Comparison of ENCODE assay signal across 17 cellular contexts in the genomic region with DNA sequence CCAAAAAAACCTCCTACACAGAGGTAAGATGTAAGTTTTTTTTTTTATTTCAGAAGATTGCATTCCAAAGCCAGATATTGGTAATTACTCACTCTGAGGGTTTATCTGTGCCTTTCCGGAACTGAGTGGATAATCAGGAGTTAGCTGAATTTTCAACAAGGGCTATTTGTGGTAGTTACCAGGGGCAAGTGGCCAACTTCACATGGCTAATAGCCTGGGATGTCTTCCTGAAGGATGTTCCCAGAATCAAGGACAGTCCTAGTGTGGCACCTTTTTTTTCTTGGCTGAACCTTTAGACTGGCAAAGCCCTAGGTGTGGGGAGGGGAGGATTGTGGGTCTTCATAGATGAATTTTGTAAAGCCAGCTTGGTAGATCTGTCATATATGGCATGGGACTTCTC. TPM values are rescaled to one million over a fixed set of nuclear protein-coding genes. Genes with fewer than 3 reads are reported as not detected.
DNase-seq lines count a peak whose midpoint lies in the region; ATAC-seq and TF ChIP-seq lines count a peak whose summit lies in the region.
"Had no signal": no experiment of that assay in that cellular context is flagged by ENCODE, and none has a peak within 500 bp of the region (broad histone marks: within the 10 kb centered on the region; RNA-seq: fewer than 3 reads in every experiment).

No MANE protein-coding gene starts in this region.

- H3K4me3 ChIP-seq in CD4-positive, CD25-positive, alpha-beta regulatory T cell (ENCODE audit: low read depth, low read length) = peak overlapping the region; percentile 9
- H3K4me3 ChIP-seq in mesendoderm (ENCODE audit: low read length) = no peak overlapping the region
- H3K4me3 ChIP-seq: pancreas, SK-N-MC, skin epidermis had no signal

- no peak overlapping the region for H3K4ac ChIP-seq in mesendoderm (ENCODE audit: low read depth, low read length)

- H3K4me3 Mint-ChIP-seq in activated CD4-positive, alpha-beta T cell treated with anti-CD3 and anti-CD28 coated beads, Interleukin-2, amount 10 ng/mL, durations not matched to agents 24 days and 14 days = peak overlapping the region; percentile 40
- peak overlapping the region in 2 of 4 donors; percentile 50 to 59 for H3K4me3 Mint-ChIP-seq in CD4-positive, CD25-positive, alpha-beta regulatory T cell
- H3K4me3 Mint-ChIP-seq in immature natural killer cell = peak overlapping the region in 1 of 5 donors; percentile 10
- H3K4me3 Mint-ChIP-seq: type B pancreatic cell had no signal

- H3K27ac ChIP-seq in CD4-positive, CD25-positive, alpha-beta regulatory T cell (ENCODE audit: insufficient read depth, low read length, poor library complexity, severe bottlenecking) = peak overlapping the region; percentile 80
- H3K27ac ChIP-seq in RWPE1 = 0 out of 2 replicates have a peak overlapping the region, but pooled peaks have one; percentile 16
- no peak overlapping the region for H3K27ac ChIP-seq in mesendoderm (ENCODE audit: low read depth, low read length)
- H3K27ac ChIP-seq: pancreas, SK-N-MC had no signal

- peaks cover 2% of the 10 kb centered on the region for H3K79me1 ChIP-seq in mesendoderm (ENCODE audit: low read length)

- H3K36me3 ChIP-seq in CD4-positive, CD25-positive, alpha-beta regulatory T cell (ENCODE audit: control insufficient read depth, insufficient read depth, low read length) = no peaks in the 10 kb centered on the region
- no peaks in the 10 kb centered on the region for H3K36me3 ChIP-seq in mesendoderm (ENCODE audit: control insufficient read depth, insufficient read depth, low read length)
- H3K36me3 ChIP-seq: pancreas had no signal

- H2BK5ac ChIP-seq in mesendoderm (ENCODE audit: low read length) = no peak overlapping the region

- no peaks in the 10 kb centered on the region for H3K27me3 ChIP-seq in CD4-positive, CD25-positive, alpha-beta regulatory T cell (ENCODE audit: control insufficient read depth, insufficient read depth, low read length)
- no peaks in the 10 kb centered on the region for H3K27me3 ChIP-seq in mesendoderm (ENCODE audit: insufficient read depth, low read length, poor library complexity)
- H3K27me3 ChIP-seq: pancreas had no signal

- peaks cover 97% of the 10 kb centered on the region for H3K79me2 ChIP-seq in mesendoderm (ENCODE audit: control insufficient read depth, insufficient read depth, low read length)

- ATAC-seq in CD4-positive, CD25-positive, alpha-beta regulatory T cell (ENCODE audit: low read depth in 2 of 2) = no peak
- ATAC-seq: pancreas had no signal

- H4K5ac ChIP-seq in mesendoderm (ENCODE audit: low read length) = no peak overlapping the region

- H3K36me3 Mint-ChIP-seq in activated CD4-positive, alpha-beta T cell treated with anti-CD3 and anti-CD28 coated beads, Interleukin-2, amount 10 ng/mL, durations not matched to agents 24 days and 14 days (ENCODE audit: low read depth) = peaks cover 25% of the 10 kb centered on the region
- H3K36me3 Mint-ChIP-seq in CD4-positive, CD25-positive, alpha-beta regulatory T cell = no peaks in the 10 kb centered on the region
- H3K36me3 Mint-ChIP-seq in immature natural killer cell = no peaks in the 10 kb centered on the region
- H3K36me3 Mint-ChIP-seq: type B pancreatic cell had no signal

- no peak overlapping the region for H3K23ac ChIP-seq in mesendoderm (ENCODE audit: low read length)

- CTCF ChIA-PET in RWPE1 (lab: Yijun Ruan, JAX) = interaction anchor here (0.7 kb wide), 1 partner anchor 98 kb away, joined by 3 read pairs; no protein-coding TSS in a partner anchor

- H3K56ac ChIP-seq in mesendoderm (ENCODE audit: low read length) = peak overlapping the region; percentile 4

- no peak overlapping the region for H2BK15ac ChIP-seq in mesendoderm (replicated peaks; ENCODE audit: low read depth)

- no peak overlapping the region for H4K8ac ChIP-seq in mesendoderm (ENCODE audit: low read depth, low read length)

- H3K27ac Mint-ChIP-seq in activated CD4-positive, alpha-beta T cell treated with anti-CD3 and anti-CD28 coated beads, Interleukin-2, amount 10 ng/mL, durations not matched to agents 24 days and 14 days = peak overlapping the region; percentile 84
- H3K27ac Mint-ChIP-seq in CD4-positive, CD25-positive, alpha-beta regulatory T cell = peak overlapping the region; percentile 45 to 92 (median 83)
- H3K27ac Mint-ChIP-seq in immature natural killer cell = peak overlapping the region in 2 of 6 donors; percentile 51 to 59
- H3K27ac Mint-ChIP-seq: type B pancreatic cell had no signal

- H3K9me3 ChIP-seq in CD4-positive, CD25-positive, alpha-beta regulatory T cell (ENCODE audit: control insufficient read depth in 2 of 2, low read length in 2 of 2) = no peaks in the 10 kb centered on the region
- H3K9me3 ChIP-seq: pancreas had no signal

- H3K4me1 Mint-ChIP-seq in activated CD4-positive, alpha-beta T cell treated with anti-CD3 and anti-CD28 coated beads, Interleukin-2, amount 10 ng/mL, durations not matched to agents 24 days and 14 days = peaks cover 74% of the 10 kb centered on the region
- H3K4me1 Mint-ChIP-seq in CD4-positive, CD25-positive, alpha-beta regulatory T cell = peaks cover 39 to 85% (median 73%) of the 10 kb centered on the region in 4 donors
- H3K4me1 Mint-ChIP-seq in immature natural killer cell = peaks cover 74 to 82% of the 10 kb centered on the region in 2 donors

- no peaks in the 10 kb centered on the region for H3K9me3 Mint-ChIP-seq in activated CD4-positive, alpha-beta T cell treated with anti-CD3 and anti-CD28 coated beads, Interleukin-2, amount 10 ng/mL, durations not matched to agents 24 days and 14 days
- H3K9me3 Mint-ChIP-seq in CD4-positive, CD25-positive, alpha-beta regulatory T cell = peaks cover 0 to 2% (median 0%) of the 10 kb centered on the region in 7 donors
- H3K9me3 Mint-ChIP-seq in immature natural killer cell = no peaks in the 10 kb centered on the region
- H3K9me3 Mint-ChIP-seq: type B pancreatic cell had no signal

- no peak overlapping the region for H2BK120ac ChIP-seq in mesendoderm (ENCODE audit: low read depth, low read length)

- H3K9ac ChIP-seq in mesendoderm (ENCODE audit: low read length) = no peak overlapping the region

- no peak for DNase-seq in activated CD4-positive, alpha-beta T cell treated with anti-CD3 and anti-CD28 coated beads, Interleukin-2, amount 10 ng/mL, durations not matched to agents 24 days and 14 days
- no peak for DNase-seq in activated CD4-positive, alpha-beta T cell treated with anti-CD3 and anti-CD28 coated beads, Interleukin-2, amount 50 U/mL, for 4 hours
- DNase-seq in CD4-positive, CD25-positive, alpha-beta regulatory T cell = no peak
- DNase-seq in RWPE1 (ENCODE audit: low spot score) (no peak), mesendoderm (no peak), NCI-H187 treated with DMSO at 0.1 percent for 48 hours (lab: John Stamatoyannopoulos, UW) (no peak), immature natural killer cell (no peak)
- DNase-seq in stimulated activated CD4-positive, alpha-beta T cell treated with anti-CD3 and anti-CD28 coated beads, Interleukin-2, amount 100 ng/mL, for 24 hours = no peak
- DNase-seq: effector memory CD4-positive, alpha-beta T cell; left cardiac atrium; MM.1S; NCI-H187; NCI-H446 treated with DMSO at 0.1 percent for 48 hours; pancreas had no signal

- POLR2A ChIA-PET in RWPE1 (lab: Yijun Ruan, JAX; ENCODE audit: low non-redundant PET) = no interaction called here

- no peak for TF ChIP-seq CTCF in RWPE1 (conservative IDR thresholded peaks at IDR 0.05; ENCODE audit: low read depth)

- WGBS in mesendoderm (ENCODE audit: extremely low coverage, insufficient coverage, low lambda C conversion rate) = no CpG with 5 or more reads among the region's 1 CpG

- intact Hi-C loops in activated CD4-positive, alpha-beta T cell treated with anti-CD3 and anti-CD28 coated beads, Interleukin-2, amount 10 ng/mL, durations not matched to agents 24 days and 14 days (cut with micrococcal nuclease) = no loop called here

- no peaks in the 10 kb centered on the region for H3K27me3 Mint-ChIP-seq in activated CD4-positive, alpha-beta T cell treated with anti-CD3 and anti-CD28 coated beads, Interleukin-2, amount 10 ng/mL, durations not matched to agents 24 days and 14 days
- H3K27me3 Mint-ChIP-seq in CD4-positive, CD25-positive, alpha-beta regulatory T cell = no peaks in the 10 kb centered on the region
- H3K27me3 Mint-ChIP-seq in immature natural killer cell (ENCODE audit: low read depth in 3 of 3) = peaks cover 0 to 3% (median 2%) of the 10 kb centered on the region in 3 donors
- H3K27me3 Mint-ChIP-seq: type B pancreatic cell had no signal

- H3K4me1 ChIP-seq in CD4-positive, CD25-positive, alpha-beta regulatory T cell (ENCODE audit: control insufficient read depth, insufficient read depth, low read length, poor library complexity, severe bottlenecking) = peaks cover 74% of the 10 kb centered on the region
- peaks cover 22% of the 10 kb centered on the region for H3K4me1 ChIP-seq in mesendoderm (ENCODE audit: control insufficient read depth, low read depth, low read length)

- H3K4me2 ChIP-seq in mesendoderm (ENCODE audit: low read length) = no peak overlapping the region

- no peak overlapping the region for H2AK5ac ChIP-seq in mesendoderm (ENCODE audit: low read length)

- H3K18ac ChIP-seq in mesendoderm (ENCODE audit: low read length) = no peak overlapping the region

RNA-seq across cellular contexts. Expression of a gene that starts 7.1 kb away (rescaled TPM):
- total RNA-seq in activated CD4-positive, alpha-beta T cell treated with anti-CD3 and anti-CD28 coated beads, Interleukin-2, amount 10 ng/mL, durations not matched to agents 24 days and 14 days = 331 and 348 TPM in 2 replicates
- total RNA-seq in CD4-positive, CD25-positive, alpha-beta regulatory T cell = 122 TPM
- 10 to 100 TPM in 2 of 4 donors, 1 to 10 TPM in 2; 8.0 to 10.8 (median 10.0) TPM for polyA plus RNA-seq in CD4-positive, CD25-positive, alpha-beta regulatory T cell
- polyA plus RNA-seq in mesendoderm (2013, experiment 1 of 2) = 220 TPM
- polyA plus RNA-seq in mesendoderm (2013, experiment 2 of 2) = 229 TPM
- 10 to 100 TPM in 1 of 3 donors, 1 to 10 TPM in 2; 3.9 to 18.2 (median 5.0) TPM for polyA plus RNA-seq in immature natural killer cell
